8 cellular contexts compared by ENCODE assay signal in the genomic region with DNA sequence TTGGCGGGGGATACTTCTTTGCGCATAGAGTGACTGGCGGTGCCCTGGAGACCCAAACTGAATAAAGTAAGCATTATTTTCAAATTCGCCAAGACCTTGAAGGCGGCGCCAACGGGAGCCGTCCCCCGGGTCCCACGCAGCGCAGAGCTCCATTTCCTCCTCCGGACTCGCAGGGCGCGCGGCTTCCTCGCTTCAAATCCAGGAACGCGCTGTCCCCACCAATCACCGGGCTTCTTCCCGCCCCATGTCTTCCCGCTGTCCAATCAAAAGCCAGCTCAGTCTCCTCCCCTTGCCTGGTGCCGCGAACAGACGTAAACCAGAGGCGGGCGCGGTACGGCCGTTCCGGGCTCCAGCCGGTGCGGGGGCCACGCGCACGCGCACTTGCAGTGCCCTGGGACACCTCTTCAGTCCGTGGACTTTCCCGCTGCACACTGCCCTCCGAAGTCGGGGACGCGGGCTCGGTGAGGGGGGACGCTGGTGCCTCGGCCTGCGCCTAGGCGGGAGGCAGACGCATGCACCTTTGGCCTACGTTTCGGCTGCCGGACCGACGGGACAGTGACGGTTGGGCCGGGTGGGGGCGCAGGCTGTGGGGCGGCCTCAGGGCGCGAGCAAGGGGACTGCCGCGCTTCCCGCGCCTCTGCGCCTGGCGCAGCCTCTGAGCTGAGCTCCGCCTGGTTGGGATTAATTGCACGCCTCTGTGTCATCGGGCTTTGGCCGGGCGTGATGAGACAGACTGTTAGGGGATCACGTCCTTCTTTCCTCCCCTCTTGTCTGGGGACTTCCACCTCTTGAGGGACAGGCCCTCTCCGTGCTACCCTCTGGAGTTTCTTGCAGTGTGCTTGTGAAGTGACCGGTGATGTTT. TPM values are rescaled to one million over a fixed set of nuclear protein-coding genes. Genes with fewer than 3 reads are reported as not detected.
DNase-seq lines count a peak whose midpoint lies in the region; ATAC-seq, FAIRE-seq and TF ChIP-seq lines count a peak whose summit lies in the region.

A gene with protein sequence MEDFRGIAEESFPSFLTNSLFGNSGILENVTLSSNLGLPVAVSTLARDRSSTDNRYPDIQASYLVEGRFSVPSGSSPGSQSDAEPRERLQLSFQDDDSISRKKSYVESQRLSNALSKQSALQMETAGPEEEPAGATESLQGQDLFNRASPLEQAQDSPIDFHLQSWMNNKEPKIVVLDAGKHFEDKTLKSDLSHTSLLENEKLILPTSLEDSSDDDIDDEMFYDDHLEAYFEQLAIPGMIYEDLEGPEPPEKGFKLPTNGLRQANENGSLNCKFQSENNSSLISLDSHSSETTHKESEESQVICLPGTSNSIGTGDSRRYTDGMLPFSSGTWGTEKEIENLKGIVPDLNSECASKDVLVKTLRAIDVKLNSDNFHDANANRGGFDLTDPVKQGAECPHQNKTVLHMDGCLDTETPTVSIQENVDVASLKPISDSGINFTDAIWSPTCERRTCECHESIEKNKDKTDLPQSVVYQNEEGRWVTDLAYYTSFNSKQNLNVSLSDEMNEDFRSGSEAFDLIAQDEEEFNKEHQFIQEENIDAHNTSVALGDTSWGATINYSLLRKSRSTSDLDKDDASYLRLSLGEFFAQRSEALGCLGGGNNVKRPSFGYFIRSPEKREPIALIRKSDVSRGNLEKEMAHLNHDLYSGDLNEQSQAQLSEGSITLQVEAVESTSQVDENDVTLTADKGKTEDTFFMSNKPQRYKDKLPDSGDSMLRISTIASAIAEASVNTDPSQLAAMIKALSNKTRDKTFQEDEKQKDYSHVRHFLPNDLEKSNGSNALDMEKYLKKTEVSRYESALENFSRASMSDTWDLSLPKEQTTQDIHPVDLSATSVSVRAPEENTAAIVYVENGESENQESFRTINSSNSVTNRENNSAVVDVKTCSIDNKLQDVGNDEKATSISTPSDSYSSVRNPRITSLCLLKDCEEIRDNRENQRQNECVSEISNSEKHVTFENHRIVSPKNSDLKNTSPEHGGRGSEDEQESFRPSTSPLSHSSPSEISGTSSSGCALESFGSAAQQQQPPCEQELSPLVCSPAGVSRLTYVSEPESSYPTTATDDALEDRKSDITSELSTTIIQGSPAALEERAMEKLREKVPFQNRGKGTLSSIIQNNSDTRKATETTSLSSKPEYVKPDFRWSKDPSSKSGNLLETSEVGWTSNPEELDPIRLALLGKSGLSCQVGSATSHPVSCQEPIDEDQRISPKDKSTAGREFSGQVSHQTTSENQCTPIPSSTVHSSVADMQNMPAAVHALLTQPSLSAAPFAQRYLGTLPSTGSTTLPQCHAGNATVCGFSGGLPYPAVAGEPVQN (N-terminal part only) (plus strand): TSS at position 386 of the 862 bp plus-strand sequence. CDS start 8,063 bp downstream, outside the sequence.

- peak within 1 kb of the TSS; percentile 97 for H3K4me3 Mint-ChIP-seq in chondrocyte (ENCODE audit: unreplicated experiment)

- H3K9me3 ChIP-seq in kidney (ENCODE audit: control insufficient read depth in 1 of 2, low read length in 2 of 2), result no peaks in the 10 kb centered on the region

- H3K27me3 Mint-ChIP-seq in chondrocyte (ENCODE audit: low read depth), result no peaks in the 10 kb centered on the region

- H3K4me1 ChIP-seq in kidney (ENCODE audit: control insufficient read depth in 1 of 2, insufficient read depth in 1 of 2, low read depth in 1 of 2, low read length in 2 of 2), result peaks cover 12 to 13% of the 10 kb centered on the region in 2 donors

- peak within 1 kb of the TSS; percentile 98 for H3K27ac Mint-ChIP-seq in chondrocyte (ENCODE audit: unreplicated experiment)

- H3K9ac ChIP-seq in kidney (ENCODE audit: low read length in 2 of 2), result peak within 1 kb of the TSS; percentile 88 to 92

- TF ChIP-seq CTCF in chondrocyte (IDR thresholded peaks at IDR 0.05), result peak; percentile 59
- no peak for TF ChIP-seq CTCF in kidney (IDR thresholded peaks at IDR 0.05; ENCODE audit: borderline replicate concordance, extremely low read depth, insufficient read depth)

- no peaks in the 10 kb centered on the region for H3K36me3 Mint-ChIP-seq in chondrocyte (ENCODE audit: low read depth)

- peak; percentile 97 for DNase-seq in AML-193 (lab: John Stamatoyannopoulos, UW)
- peak; percentile 88 for DNase-seq in NCI-H510A (lab: John Stamatoyannopoulos, UW)
- DNase-seq in activated CD4-positive, alpha-beta T cell treated with anti-CD3 and anti-CD28 coated beads for 1 hour, result peak; percentile 96
- peak; percentile 99 for DNase-seq in chondrocyte (ENCODE audit: low spot score)
- peak; percentile 99 for DNase-seq in kidney
- peak; percentile 98 for DNase-seq in stimulated activated CD4-positive, alpha-beta T cell treated with anti-CD3 and anti-CD28 coated beads, Interleukin-15, amount 100 ng/mL, for 24 hours

- H3K9me3 Mint-ChIP-seq in chondrocyte (ENCODE audit: low read depth), result no peaks in the 10 kb centered on the region

- peaks cover 12% of the 10 kb centered on the region for H3K4me1 Mint-ChIP-seq in chondrocyte (ENCODE audit: low read depth)

- ATAC-seq in HG03432 (IDR thresholded peaks at IDR 0.05; ENCODE audit: unreplicated experiment), result peak; percentile 88

- H3K27ac ChIP-seq in kidney (ENCODE audit: low read depth in 2 of 2, low read length in 2 of 2), result peak within 1 kb of the TSS; percentile 79 to 84

- peaks cover 0 to 2% of the 10 kb centered on the region in 2 donors for H3K36me3 ChIP-seq in kidney (ENCODE audit: control insufficient read depth in 1 of 2, insufficient read depth in 2 of 2, low read length in 2 of 2)

- intact Hi-C loops in kidney (cut with DNase I), result no loop called here

- peak; percentile 92 for TF ChIP-seq POLR2A in GM19099 (IDR thresholded peaks at IDR 0.05; ENCODE audit: extremely low read depth, insufficient read length, low read depth)

- peak within 1 kb of the TSS; percentile 96 to 98 for H3K4me3 ChIP-seq in kidney (ENCODE audit: low read length in 2 of 2)

- FAIRE-seq in kidney (lab: Jason Lieb, UNC), result peak; percentile 92

RNA-seq across cellular contexts. Expression of the gene that starts here (rescaled TPM):
- total RNA-seq in chondrocyte, result 14.7 to 22.9 TPM (median 16.8 TPM) in 3 replicates
- 31.7 TPM for total RNA-seq in kidney
- polyA plus RNA-seq in kidney (ENCODE audit: insufficient read depth, low read depth, low replicate concordance), result 4.9 TPM

Comparison
In these comparisons a context has a peak if more than half of its experiments do, and no peak if none do; other contexts are left out.
1. Peak in every context shown above with its lines: DNase-seq, ATAC-seq, H3K4me3 ChIP-seq and H3K27ac ChIP-seq.